22 cellular contexts compared by ENCODE assay signal in genomic region chr3:13767896-13768295, GRCh38.
"Had no signal": no experiment of that assay in that cellular context is flagged by ENCODE, and none has a peak within 500 bp of the region (broad histone marks: within the 10 kb centered on the region; RNA-seq: fewer than 3 reads in every experiment).

No MANE protein-coding gene starts in this region.

- H3K4me3 ChIP-seq: coronary artery, esophagus squamous epithelium, left lung, mucosa of descending colon, right atrium auricular region, smooth muscle cell, transverse colon had no signal

- DNase-seq: activated CD4-positive, alpha-beta T cell treated with anti-CD3 and anti-CD28 coated beads, Interleukin-2, amount 50 U/mL, for 4 hours; activated CD4-positive, CD25-positive, alpha-beta regulatory T cell treated with anti-CD3 and anti-CD28 coated beads, Interleukin-2, amount 50 U/mL, for 72 hours; activated naive CD4-positive, alpha-beta T cell treated with anti-CD3 and anti-CD28 coated beads, Interleukin-2, amount 50 U/mL, for 16 hours; effector CD4-positive, alpha-beta T cell; esophagus squamous epithelium; hippocampal formation; kidney; mammary epithelial cell; mucosa of descending colon; natural killer cell; nucleus accumbens; posterior cingulate gyrus; stimulated activated CD4-positive, alpha-beta T cell treated with anti-CD3 and anti-CD28 coated beads, Interleukin-4, amount 100 ng/mL, for 4 hours; stimulated activated CD8-positive, alpha-beta memory T cell treated with anti-CD3 and anti-CD28 coated beads, Interleukin-4, amount 100 ng/mL, for 48 hours; stimulated activated naive CD8-positive, alpha-beta T cell treated with anti-CD3 and anti-CD28 coated beads, Interleukin-15, Interleukin-2, amounts not matched to agents 100 U/mL and 50 U/mL, for 24 hours; T1000; transverse colon had no signal

- H3K4me3 Mint-ChIP-seq: natural killer cell had no signal

- H3K9me3 Mint-ChIP-seq: activated T-helper 2 cell treated with anti-CD3 and anti-CD28 coated beads, Interferon-gamma antibody, Interleukin-2, Interleukin-4, amounts not matched to agents 10 μg/mL and 5 μg/mL and 100 μg/mL, durations not matched to agents 14 hours and 24 hours and 36 hours; natural killer cell had no signal

- H3K27ac ChIP-seq: coronary artery, esophagus squamous epithelium, left lung, right atrium auricular region, transverse colon had no signal

- H3K27ac Mint-ChIP-seq: activated T-helper 2 cell treated with anti-CD3 and anti-CD28 coated beads, Interferon-gamma antibody, Interleukin-2, Interleukin-4, amounts not matched to agents 10 μg/mL and 5 μg/mL and 100 μg/mL, durations not matched to agents 14 hours and 24 hours and 36 hours; natural killer cell had no signal

- H3K36me3 Mint-ChIP-seq: natural killer cell had no signal

- H3K9me3 ChIP-seq: mucosa of descending colon, transverse colon had no signal

- H3K27me3 ChIP-seq: left lung, right atrium auricular region, transverse colon had no signal

- H3K4me1 ChIP-seq: esophagus squamous epithelium, left lung, right atrium auricular region, transverse colon had no signal

- H3K36me3 ChIP-seq: esophagus squamous epithelium, left lung, right atrium auricular region, transverse colon had no signal
